1 cellular context compared by ENCODE assay signal in the genomic region with DNA sequence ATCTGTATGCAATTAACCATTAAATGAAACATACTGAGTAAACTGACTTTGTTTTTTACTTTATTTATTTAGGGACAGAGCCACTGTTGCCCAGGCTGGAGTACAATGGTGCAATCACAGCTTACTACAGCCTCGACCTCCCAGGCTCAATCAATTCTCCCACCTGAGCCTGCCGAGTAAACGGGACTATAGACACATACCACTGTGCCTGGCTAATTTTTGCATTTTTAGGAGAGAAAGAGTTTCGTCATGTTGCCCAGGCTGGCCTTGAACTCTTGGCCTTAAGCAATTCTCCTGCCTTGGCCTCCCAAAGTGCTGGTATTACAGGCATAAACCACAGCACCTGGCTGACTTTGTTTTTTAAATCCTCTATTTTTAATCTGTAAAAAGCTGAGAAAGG.
TF ChIP-seq lines count a peak whose summit lies in the region.

No MANE protein-coding gene starts in this region.

TF ChIP-seq in HEK293, 187 proteins besides CTCF, POLR2A, EP300 and RAD21 (continued from another document):
- TF ChIP-seq, protein P1, sequence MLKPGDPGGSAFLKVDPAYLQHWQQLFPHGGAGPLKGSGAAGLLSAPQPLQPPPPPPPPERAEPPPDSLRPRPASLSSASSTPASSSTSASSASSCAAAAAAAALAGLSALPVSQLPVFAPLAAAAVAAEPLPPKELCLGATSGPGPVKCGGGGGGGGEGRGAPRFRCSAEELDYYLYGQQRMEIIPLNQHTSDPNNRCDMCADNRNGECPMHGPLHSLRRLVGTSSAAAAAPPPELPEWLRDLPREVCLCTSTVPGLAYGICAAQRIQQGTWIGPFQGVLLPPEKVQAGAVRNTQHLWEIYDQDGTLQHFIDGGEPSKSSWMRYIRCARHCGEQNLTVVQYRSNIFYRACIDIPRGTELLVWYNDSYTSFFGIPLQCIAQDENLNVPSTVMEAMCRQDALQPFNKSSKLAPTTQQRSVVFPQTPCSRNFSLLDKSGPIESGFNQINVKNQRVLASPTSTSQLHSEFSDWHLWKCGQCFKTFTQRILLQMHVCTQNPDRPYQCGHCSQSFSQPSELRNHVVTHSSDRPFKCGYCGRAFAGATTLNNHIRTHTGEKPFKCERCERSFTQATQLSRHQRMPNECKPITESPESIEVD (tag by site-specific recombination; IDR thresholded peaks at IDR 0.05) = no peak
- no peak for TF ChIP-seq GLI4 (tag by site-specific recombination; IDR thresholded peaks at IDR 0.05)
- TF ChIP-seq, protein P2, sequence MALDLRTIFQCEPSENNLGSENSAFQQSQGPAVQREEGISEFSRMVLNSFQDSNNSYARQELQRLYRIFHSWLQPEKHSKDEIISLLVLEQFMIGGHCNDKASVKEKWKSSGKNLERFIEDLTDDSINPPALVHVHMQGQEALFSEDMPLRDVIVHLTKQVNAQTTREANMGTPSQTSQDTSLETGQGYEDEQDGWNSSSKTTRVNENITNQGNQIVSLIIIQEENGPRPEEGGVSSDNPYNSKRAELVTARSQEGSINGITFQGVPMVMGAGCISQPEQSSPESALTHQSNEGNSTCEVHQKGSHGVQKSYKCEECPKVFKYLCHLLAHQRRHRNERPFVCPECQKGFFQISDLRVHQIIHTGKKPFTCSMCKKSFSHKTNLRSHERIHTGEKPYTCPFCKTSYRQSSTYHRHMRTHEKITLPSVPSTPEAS (tag by site-specific recombination; IDR thresholded peaks at IDR 0.05) = no peak
- TF ChIP-seq ZNF530 (tag by site-specific recombination; IDR thresholded peaks at IDR 0.05; ENCODE audit: low read depth) = no peak
- no peak for TF ChIP-seq ZNF701 (tag by site-specific recombination; IDR thresholded peaks at IDR 0.05)
- TF ChIP-seq, protein P3, sequence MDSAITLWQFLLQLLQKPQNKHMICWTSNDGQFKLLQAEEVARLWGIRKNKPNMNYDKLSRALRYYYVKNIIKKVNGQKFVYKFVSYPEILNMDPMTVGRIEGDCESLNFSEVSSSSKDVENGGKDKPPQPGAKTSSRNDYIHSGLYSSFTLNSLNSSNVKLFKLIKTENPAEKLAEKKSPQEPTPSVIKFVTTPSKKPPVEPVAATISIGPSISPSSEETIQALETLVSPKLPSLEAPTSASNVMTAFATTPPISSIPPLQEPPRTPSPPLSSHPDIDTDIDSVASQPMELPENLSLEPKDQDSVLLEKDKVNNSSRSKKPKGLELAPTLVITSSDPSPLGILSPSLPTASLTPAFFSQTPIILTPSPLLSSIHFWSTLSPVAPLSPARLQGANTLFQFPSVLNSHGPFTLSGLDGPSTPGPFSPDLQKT (IDR thresholded peaks at IDR 0.05; ENCODE audit: borderline replicate concordance, low read depth, low read length) = no peak
- TF ChIP-seq ZNF211 (tag by site-specific recombination; IDR thresholded peaks at IDR 0.05; ENCODE audit: low read depth) = no peak
- no peak for TF ChIP-seq ZSCAN16 (tag by site-specific recombination; IDR thresholded peaks at IDR 0.05)
- TF ChIP-seq ZNF19 (tag by site-specific recombination; IDR thresholded peaks at IDR 0.05; ENCODE audit: low read depth) = no peak
- TF ChIP-seq ZNF548 (tag by site-specific recombination; IDR thresholded peaks at IDR 0.05) = no peak
